In genomic region chr10:131155218-131155902, GRCh38 we compare ENCODE assay signal across 17 cellular contexts.
A peak's percentile ranks its signal among the peaks of the same experiment; 100 is the strongest.
DNase-seq lines count a peak whose midpoint lies in the region; ATAC-seq and TF ChIP-seq lines count a peak whose summit lies in the region.
"Had no signal": no experiment of that assay in that cellular context is flagged by ENCODE, and none has a peak within 500 bp of the region (broad histone marks: within the 10 kb centered on the region; RNA-seq: fewer than 3 reads in every experiment).

No MANE protein-coding gene starts in this region.

- H3K9me3 Mint-ChIP-seq in glutamatergic neuron (ENCODE audit: unreplicated experiment) (peaks cover 14% of the 10 kb centered on the region), nephron progenitor cell (peaks cover 27% of the 10 kb centered on the region)
- peaks cover 13% of the 10 kb centered on the region for H3K9me3 Mint-ChIP-seq in stimulated activated memory B cell treated with anti-CD40 and anti-IgM and Interleukin-4, amounts not matched to agents 10 μg/mL and 1 μg/mL and 100 μg/mL, for 72 hours

- no peak for TF ChIP-seq CTCF in glutamatergic neuron (IDR thresholded peaks at IDR 0.05; ENCODE audit: partially characterized antibody, unreplicated experiment)
- TF ChIP-seq CTCF in nephron progenitor cell (IDR thresholded peaks at IDR 0.05), result no peak

- no peak overlapping the region for H3K4me3 Mint-ChIP-seq in glutamatergic neuron (ENCODE audit: unreplicated experiment)
- H3K4me3 Mint-ChIP-seq in nephron progenitor cell, result peak overlapping the region; percentile 72
- H3K4me3 Mint-ChIP-seq in stimulated activated memory B cell treated with anti-CD40 and anti-IgM and Interleukin-4, amounts not matched to agents 10 μg/mL and 1 μg/mL and 100 μg/mL, for 72 hours, result no peak overlapping the region
- H3K4me3 Mint-ChIP-seq: CD14-positive monocyte; CD4-positive, alpha-beta memory T cell; GM23338; HFFc6; IgD-negative memory B cell had no signal

- DNase-seq in ELF-1 (ENCODE audit: low read depth, low spot score) (peak; percentile 13), glutamatergic neuron (peak; percentile 41), nephron progenitor cell (no peak), posterior vena cava (ENCODE audit: low spot score) (peak; percentile 72), DMS 273 (lab: John Stamatoyannopoulos, UW; ENCODE audit: unreplicated experiment) (no peak), NCI-H2029 (lab: John Stamatoyannopoulos, UW) (no peak)
- no peak for DNase-seq in activated T-cell treated with anti-CD3 and anti-CD28 coated beads, Interleukin-2, amount 50 U/mL, for 1 hour
- DNase-seq: CD4-positive, alpha-beta memory T cell; DND-41; EL; HCEC 1CT; HFFc6 had no signal

- ATAC-seq in stimulated activated memory B cell treated with anti-CD40 and anti-IgM and Interleukin-4, amounts not matched to agents 10 μg/mL and 1 μg/mL and 100 μg/mL, for 72 hours, result no peak
- ATAC-seq: GM23338, HepG2 had no signal

- intact Hi-C loops in posterior vena cava (cut with DNase I), result no loop called here

- H3K27me3 Mint-ChIP-seq in glutamatergic neuron (ENCODE audit: unreplicated experiment), result peaks cover 6% of the 10 kb centered on the region
- H3K27me3 Mint-ChIP-seq in nephron progenitor cell (ENCODE audit: low read depth, poor library complexity), result peaks cover 63% of the 10 kb centered on the region
- H3K27me3 Mint-ChIP-seq in stimulated activated memory B cell treated with anti-CD40 and anti-IgM and Interleukin-4, amounts not matched to agents 10 μg/mL and 1 μg/mL and 100 μg/mL, for 72 hours, result no peaks in the 10 kb centered on the region
- H3K27me3 Mint-ChIP-seq: CD4-positive, alpha-beta memory T cell had no signal

- peaks cover 12% of the 10 kb centered on the region for H3K36me3 Mint-ChIP-seq in glutamatergic neuron (ENCODE audit: unreplicated experiment)
- peaks cover 6% of the 10 kb centered on the region for H3K36me3 Mint-ChIP-seq in nephron progenitor cell (ENCODE audit: low read depth)
- H3K36me3 Mint-ChIP-seq in stimulated activated memory B cell treated with anti-CD40 and anti-IgM and Interleukin-4, amounts not matched to agents 10 μg/mL and 1 μg/mL and 100 μg/mL, for 72 hours, result no peaks in the 10 kb centered on the region
- H3K36me3 Mint-ChIP-seq: CD14-positive monocyte; CD4-positive, alpha-beta memory T cell; IgD-negative memory B cell had no signal

- H3K4me1 Mint-ChIP-seq in glutamatergic neuron (ENCODE audit: low read depth, unreplicated experiment), result peaks cover 6% of the 10 kb centered on the region
- peaks cover 21% of the 10 kb centered on the region for H3K4me1 Mint-ChIP-seq in nephron progenitor cell
- H3K4me1 Mint-ChIP-seq in stimulated activated memory B cell treated with anti-CD40 and anti-IgM and Interleukin-4, amounts not matched to agents 10 μg/mL and 1 μg/mL and 100 μg/mL, for 72 hours, result no peaks in the 10 kb centered on the region
- H3K4me1 Mint-ChIP-seq: CD14-positive monocyte; CD4-positive, alpha-beta memory T cell; GM23338; IgD-negative memory B cell had no signal

- H3K27ac Mint-ChIP-seq in glutamatergic neuron (ENCODE audit: unreplicated experiment) (no peak overlapping the region), nephron progenitor cell (peak overlapping the region; percentile 63)
- no peak overlapping the region for H3K27ac Mint-ChIP-seq in stimulated activated memory B cell treated with anti-CD40 and anti-IgM and Interleukin-4, amounts not matched to agents 10 μg/mL and 1 μg/mL and 100 μg/mL, for 72 hours
- H3K27ac Mint-ChIP-seq: CD14-positive monocyte; CD4-positive, alpha-beta memory T cell; GM23338; HFFc6; IgD-negative memory B cell had no signal

Comparison
In these comparisons a context has a peak if more than half of its experiments do, and no peak if none do; other contexts are left out.
1. DNase-seq: peak in ELF-1 (single experiment), glutamatergic neuron (single experiment) and posterior vena cava (single experiment); none in nephron progenitor cell (single experiment), activated T-cell treated with anti-CD3 and anti-CD28 coated beads, Interleukin-2, amount 50 U/mL, for 1 hour (single experiment), DMS 273 (single experiment) and NCI-H2029 (single experiment).